In genomic region chr11:13111813-13112130, GRCh38 we compare ENCODE assay signal across 22 cellular contexts.
DNase-seq lines count a peak whose midpoint lies in the region; ATAC-seq and TF ChIP-seq lines count a peak whose summit lies in the region.
"Had no signal": no experiment of that assay in that cellular context is flagged by ENCODE, and none has a peak within 500 bp of the region (broad histone marks: within the 10 kb centered on the region; RNA-seq: fewer than 3 reads in every experiment).

No MANE protein-coding gene starts in this region.

- H3K27ac ChIP-seq in foreskin keratinocyte: peak overlapping the region; percentile 74
- no peak overlapping the region for H3K27ac ChIP-seq in effector memory CD4-positive, alpha-beta T cell (ENCODE audit: insufficient read depth, low read length, poor library complexity, severe bottlenecking)
- H3K27ac ChIP-seq: gastroesophageal sphincter, SK-N-MC, tibial nerve had no signal

- DNase-seq in GM12864 (ENCODE audit: low read depth) (peak; percentile 7), foreskin keratinocyte (no peak), HT-29 (ENCODE audit: low spot score) (no peak), NCI-H1930 (lab: John Stamatoyannopoulos, UW) (no peak)
- no peak for DNase-seq in effector memory CD4-positive, alpha-beta T cell
- DNase-seq: activated CD8-positive, alpha-beta memory T cell treated with anti-CD3 and anti-CD28 coated beads for 24 hours; activated naive CD8-positive, alpha-beta T cell treated with anti-CD3 and anti-CD28 coated beads, Interleukin-2, amount 50 U/mL, for 24 hours; activated T-cell treated with anti-CD3 and anti-CD28 coated beads, Interleukin-2, amount 50 U/mL, for 1 hour; CD4-positive, alpha-beta memory T cell; central memory CD4-positive, alpha-beta T cell; hippocampal formation; NCI-H1417 treated with DMSO at 0.1 percent for 48 hours; NCI-H345; NCI-H774; retina had no signal

- H3K27me3 ChIP-seq in foreskin keratinocyte: no peaks in the 10 kb centered on the region
- no peaks in the 10 kb centered on the region for H3K27me3 ChIP-seq in effector memory CD4-positive, alpha-beta T cell (replicated peaks; ENCODE audit: control insufficient read depth, insufficient read depth, low read length, poor library complexity, severe bottlenecking)
- H3K27me3 ChIP-seq: gastroesophageal sphincter, tibial nerve had no signal

- H3K4me1 ChIP-seq in foreskin keratinocyte: peaks cover 26% of the 10 kb centered on the region
- H3K4me1 ChIP-seq in effector memory CD4-positive, alpha-beta T cell (ENCODE audit: control insufficient read depth, insufficient read depth, low read length, poor library complexity, severe bottlenecking): no peaks in the 10 kb centered on the region

- TF ChIP-seq CTCF in GM12864 (IDR thresholded peaks at IDR 0.05; ENCODE audit: low read depth, low read length, missing control alignments) (no peak), foreskin keratinocyte (conservative IDR thresholded peaks at IDR 0.05) (no peak)

- ATAC-seq in GM19395 (IDR thresholded peaks at IDR 0.05; ENCODE audit: unreplicated experiment): peak; percentile 46
- ATAC-seq in HG03280 (IDR thresholded peaks at IDR 0.05; ENCODE audit: unreplicated experiment): peak; percentile 58
- ATAC-seq in foreskin keratinocyte: no peak
- no peak for ATAC-seq in activated CD4-positive, CD25-positive, alpha-beta regulatory T cell treated with anti-CD3 and anti-CD28 coated beads, Interleukin-2, amount 50 U/mL, for 24 hours
- ATAC-seq: activated naive CD8-positive, alpha-beta T cell treated with anti-CD3 and anti-CD28 coated beads, Interleukin-2, amount 50 U/mL, for 24 hours had no signal

- H3K36me3 ChIP-seq in effector memory CD4-positive, alpha-beta T cell (ENCODE audit: control insufficient read depth, insufficient read depth, low read length): no peaks in the 10 kb centered on the region
- H3K36me3 ChIP-seq: gastroesophageal sphincter, tibial nerve had no signal

- H3K4me3 ChIP-seq in GM12864 (ENCODE audit: low read depth, low read length): no peak overlapping the region
- H3K4me3 ChIP-seq in effector memory CD4-positive, alpha-beta T cell (ENCODE audit: insufficient read depth, low read depth, low read length, poor library complexity, severe bottlenecking): no peak overlapping the region
- H3K4me3 ChIP-seq: gastroesophageal sphincter, SK-N-MC, skin epidermis, tibial nerve had no signal

- H3K9me3 ChIP-seq in effector memory CD4-positive, alpha-beta T cell (ENCODE audit: control insufficient read depth, low read length): no peaks in the 10 kb centered on the region
- H3K9me3 ChIP-seq: gastroesophageal sphincter had no signal

Comparison
In these comparisons a context has a peak if more than half of its experiments do, and no peak if none do; other contexts are left out.
1. ATAC-seq: peak in GM19395 (single experiment) and HG03280 (single experiment); none in foreskin keratinocyte (single experiment) and activated CD4-positive, CD25-positive, alpha-beta regulatory T cell treated with anti-CD3 and anti-CD28 coated beads, Interleukin-2, amount 50 U/mL, for 24 hours (0 of 2).